19 cellular contexts compared by ENCODE assay signal in the genomic region with DNA sequence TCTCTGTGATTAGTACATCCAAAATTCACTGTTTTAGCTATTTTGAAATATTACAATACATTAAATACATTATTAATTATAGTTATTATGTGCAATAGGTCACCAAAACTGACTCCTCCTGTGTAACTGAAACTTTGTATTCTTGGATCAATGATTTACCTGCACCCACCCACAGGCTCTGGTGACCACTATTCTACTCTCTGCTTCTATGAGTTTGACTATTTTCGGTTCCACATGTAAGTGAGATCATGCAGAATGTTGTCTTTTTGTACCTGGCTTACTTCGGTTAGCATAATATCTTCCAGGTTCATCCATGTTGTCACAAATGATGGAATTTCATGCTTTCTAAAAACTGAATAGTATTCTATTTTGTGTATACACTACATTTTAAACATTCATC. TPM values are rescaled to one million over a fixed set of nuclear protein-coding genes. Genes with fewer than 3 reads are reported as not detected.
A peak's percentile ranks its signal among the peaks of the same experiment; 100 is the strongest.
DNase-seq lines count a peak whose midpoint lies in the region; ATAC-seq, FAIRE-seq and TF ChIP-seq lines count a peak whose summit lies in the region.
"Had no signal": no experiment of that assay in that cellular context is flagged by ENCODE, and none has a peak within 500 bp of the region (broad histone marks: within the 10 kb centered on the region; RNA-seq: fewer than 3 reads in every experiment).

No MANE protein-coding gene starts in this region.

- ATAC-seq in GM19351 (IDR thresholded peaks at IDR 0.05; ENCODE audit: unreplicated experiment) (peak; percentile 97), HG03108 (IDR thresholded peaks at IDR 0.05; ENCODE audit: unreplicated experiment) (peak; percentile 98)
- ATAC-seq: Panc1, right cardiac atrium had no signal

- POLR2A ChIA-PET in GM10248 (lab: Yijun Ruan, JAX) = no interaction called here

- peak; percentile 53 for FAIRE-seq in H54 (lab: Jason Lieb, UNC)
- FAIRE-seq: bronchial epithelial cell, endometrium had no signal

- TF ChIP-seq POLR2A in H54 (IDR thresholded peaks at IDR 0.05; ENCODE audit: low read depth, low read length) = no peak

- DNase-seq in GM10248 (ENCODE audit: extremely low spot score) (peak; percentile 37), H54 (ENCODE audit: insufficient read length, low spot score) (no peak), mesenteric fat pad (ENCODE audit: low spot score) (no peak), activated gamma-delta T cell (lab: John Stamatoyannopoulos, UW) (no peak), NCI-H526 (lab: John Stamatoyannopoulos, UW) (no peak), SIG-M5 (lab: John Stamatoyannopoulos, UW) (no peak)
- DNase-seq: 8988T; activated CD4-positive, alpha-beta T cell treated with anti-CD3 and anti-CD28 coated beads, Interleukin-2, amount 50 U/mL, for 4 hours; activated effector memory CD4-positive, alpha-beta T cell treated with Interleukin-2 at 50 U/mL for 16 hours; glutamatergic neuron; right cardiac atrium; thyroid gland had no signal

- TF ChIP-seq CTCF in GM10248 (IDR thresholded peaks at IDR 0.05; ENCODE audit: control extremely low read depth, extremely low read depth, low read depth, missing control alignments) = no peak

- CTCF ChIA-PET in GM10248 (lab: Yijun Ruan, JAX) = no interaction called here

RNA-seq across cellular contexts. Expression of a gene that starts 43.8 kb away (rescaled TPM):
- 0.26 TPM for total RNA-seq in mesenteric fat pad
- total RNA-seq: bronchial epithelial cell; myocyte; right cardiac atrium; T-helper 2 cell treated with Interferon-gamma antibody and Interleukin-4, amounts not matched to agents 100 ng/mL and 5 ng/mL, for 36 hours; thyroid gland had no signal
